Comparison of ENCODE assay signal across 13 cellular contexts in genomic region chr1:232568906-232569305, GRCh38.
A peak's percentile ranks its signal among the peaks of the same experiment; 100 is the strongest.
DNase-seq lines count a peak whose midpoint lies in the region; ATAC-seq and TF ChIP-seq lines count a peak whose summit lies in the region.
"Had no signal": no experiment of that assay in that cellular context is flagged by ENCODE, and none has a peak within 500 bp of the region (broad histone marks: within the 10 kb centered on the region; RNA-seq: fewer than 3 reads in every experiment).

No MANE protein-coding gene starts in this region.

- peak overlapping the region; percentile 28; the same call in 1 of the 2 replicates for H3K27ac ChIP-seq in HEK293 (ENCODE audit: extremely low read depth, low read depth, low read length)

- H3K4me1 ChIP-seq in HEK293 (ENCODE audit: control insufficient read depth, insufficient read depth, low read length): peaks cover 64% of the 10 kb centered on the region

- no peaks in the 10 kb centered on the region for H3K36me3 ChIP-seq in HEK293 (ENCODE audit: control insufficient read depth in 2 of 2, insufficient read depth in 1 of 2, low read length in 2 of 2)

- no peak for ATAC-seq in HG02884 (IDR thresholded peaks at IDR 0.05; ENCODE audit: unreplicated experiment)
- ATAC-seq: CD8-positive, alpha-beta T cell had no signal

- H3K4me1 Mint-ChIP-seq in mesothelial cell of epicardium: peaks cover 59% of the 10 kb centered on the region
- peaks cover 52% of the 10 kb centered on the region for H3K4me1 Mint-ChIP-seq in type B pancreatic cell (ENCODE audit: unreplicated experiment)
- H3K4me1 Mint-ChIP-seq: B cell had no signal

- H3K36me3 Mint-ChIP-seq in mesothelial cell of epicardium: peaks cover 2% of the 10 kb centered on the region
- peaks cover 4% of the 10 kb centered on the region for H3K36me3 Mint-ChIP-seq in type B pancreatic cell
- H3K36me3 Mint-ChIP-seq: CD8-positive, alpha-beta T cell had no signal

- H3K27ac Mint-ChIP-seq in mesothelial cell of epicardium (peak overlapping the region; percentile 60), type B pancreatic cell (no peak overlapping the region)
- H3K27ac Mint-ChIP-seq: B cell; CD8-positive, alpha-beta T cell; T-helper 1 cell treated with Interleukin-12 subunit alpha and Interleukin-12 subunit beta and Interleukin-4 antibody, amounts not matched to agents 30 μg/mL and 1 μg/mL, for 36 hours had no signal

- POLR2A ChIA-PET in HEK293 (lab: Yijun Ruan, JAX): no interaction called here

- no peak overlapping the region for H3K4me3 ChIP-seq in HEK293 (ENCODE audit: low read depth, low read length)

- TF ChIP-seq CTCF in HEK293 (tag by site-specific recombination; IDR thresholded peaks at IDR 0.05): no peak
- TF ChIP-seq CTCF in mesothelial cell of epicardium (IDR thresholded peaks at IDR 0.05; ENCODE audit: unreplicated experiment): no peak
- no peak for TF ChIP-seq CTCF in type B pancreatic cell (conservative IDR thresholded peaks at IDR 0.05)

- DNase-seq in DMS53 (lab: John Stamatoyannopoulos, UW) (peak; percentile 69), NCI-H748 treated with DMSO at 0.1 percent for 48 hours (lab: John Stamatoyannopoulos, UW) (peak; percentile 50), mesothelial cell of epicardium (ENCODE audit: low spot score in 2 of 2, unreplicated experiment in 2 of 2) (no peak), NCI-H345 treated with DMSO at 0.1 percent for 48 hours (lab: John Stamatoyannopoulos, UW; ENCODE audit: unreplicated experiment) (no peak), type B pancreatic cell (ENCODE audit: extremely low spot score, unreplicated experiment) (no peak)
- DNase-seq: CD8-positive, alpha-beta T cell; Kasumi-1; NCI-H187; SHP77 treated with DMSO at 0.1 percent for 48 hours had no signal

- H3K4me3 Mint-ChIP-seq in mesothelial cell of epicardium: no peak overlapping the region
- no peak overlapping the region for H3K4me3 Mint-ChIP-seq in type B pancreatic cell
- H3K4me3 Mint-ChIP-seq: B cell; CD8-positive, alpha-beta T cell; T-helper 1 cell treated with Interleukin-12 subunit alpha and Interleukin-12 subunit beta and Interleukin-4 antibody, amounts not matched to agents 30 μg/mL and 1 μg/mL, for 36 hours had no signal

- CTCF ChIA-PET in HEK293 (lab: Yijun Ruan, JAX): interaction anchor here (0.7 to 2.0 kb wide), 5 partner anchors 13 to 141 kb away, joined by 3 to 5 read pairs (median 3); no protein-coding TSS in a partner anchor

- H3K9me3 ChIP-seq in HEK293 (ENCODE audit: control insufficient read depth, insufficient read depth, low read depth, low read length): no peaks in the 10 kb centered on the region

- H3K27me3 Mint-ChIP-seq in mesothelial cell of epicardium (ENCODE audit: low read depth) (no peaks in the 10 kb centered on the region), type B pancreatic cell (no peaks in the 10 kb centered on the region)

- H3K9me3 Mint-ChIP-seq in mesothelial cell of epicardium (no peaks in the 10 kb centered on the region), type B pancreatic cell (no peaks in the 10 kb centered on the region)
- H3K9me3 Mint-ChIP-seq: CD8-positive, alpha-beta T cell; T-helper 1 cell treated with Interleukin-12 subunit alpha and Interleukin-12 subunit beta and Interleukin-4 antibody, amounts not matched to agents 30 μg/mL and 1 μg/mL, for 36 hours had no signal

TF ChIP-seq in HEK293, 187 proteins besides CTCF, POLR2A, EP300 and RAD21:
- TF ChIP-seq ZNF335 (tag by site-specific recombination; conservative IDR thresholded peaks at IDR 0.05) (peak; percentile 52), ZNF423 (tag by site-specific recombination; IDR thresholded peaks at IDR 0.05) (no peak), ZFP37 (tag by site-specific recombination; IDR thresholded peaks at IDR 0.05) (0 out of 2 replicates have a peak, but pooled peaks have one; percentile 3), ZIC2 (tag by site-specific recombination; IDR thresholded peaks at IDR 0.05) (no peak)

Comparison
In these comparisons a context has a peak if more than half of its experiments do, and no peak if none do; other contexts are left out.
1. DNase-seq: peak in DMS53 (single experiment) and NCI-H748 treated with DMSO at 0.1 percent for 48 hours (single experiment); none in mesothelial cell of epicardium (0 of 2), NCI-H345 treated with DMSO at 0.1 percent for 48 hours (single experiment) and type B pancreatic cell (single experiment).